24 cellular contexts compared by ENCODE assay signal in genomic region chr16:77790964-77791363, GRCh38. TPM values are rescaled to one million over a fixed set of nuclear protein-coding genes. Genes with fewer than 3 reads are reported as not detected.
"Had no signal": no experiment of that assay in that cellular context is flagged by ENCODE, and none has a peak within 500 bp of the region (broad histone marks: within the 10 kb centered on the region; RNA-seq: fewer than 3 reads in every experiment).

No MANE protein-coding gene starts in this region.

- H3K4me3 Mint-ChIP-seq: activated CD4-positive, alpha-beta T cell treated with anti-CD3 and anti-CD28 coated beads, Interleukin-2, amount 10 ng/mL, durations not matched to agents 7 days and 5 days; activated naive CD8-positive, alpha-beta T cell; activated T-cell treated with anti-CD3 and anti-CD28 coated beads, Interleukin-2, amount 50 U/mL, for 72 hours; dendritic cell treated with granulocyte-macrophage colony-stimulating factor and Interleukin-4, amounts not matched to agents 40 ng/mL and 50 ng/mL, for 4 days; effector memory CD8-positive, alpha-beta T cell; natural killer cell had no signal

- H3K36me3 Mint-ChIP-seq: activated naive CD8-positive, alpha-beta T cell; natural killer cell had no signal

- H3K4me3 ChIP-seq: gastrocnemius medialis, right atrium auricular region, skin epidermis, tibial nerve, vagina had no signal

- H3K36me3 ChIP-seq: gastrocnemius medialis, heart right ventricle, right atrium auricular region, tibial nerve, vagina had no signal

- H3K27ac ChIP-seq: gastrocnemius medialis, heart right ventricle, right atrium auricular region, skin epidermis, tibial nerve, vagina had no signal

- H3K9me3 Mint-ChIP-seq: activated CD4-positive, alpha-beta T cell treated with anti-CD3 and anti-CD28 coated beads, Interleukin-2, amount 10 ng/mL, durations not matched to agents 7 days and 5 days; activated T-cell treated with anti-CD3 and anti-CD28 coated beads, Interleukin-2, amount 50 U/mL, for 72 hours; dendritic cell treated with granulocyte-macrophage colony-stimulating factor and Interleukin-4, amounts not matched to agents 40 ng/mL and 50 ng/mL, for 4 days; effector memory CD8-positive, alpha-beta T cell; natural killer cell had no signal

- FAIRE-seq: islet of Langerhans, TTC549 had no signal

- H3K9me3 ChIP-seq: gastrocnemius medialis, heart right ventricle, right atrium auricular region, tibial nerve, vagina had no signal

- H3K27ac Mint-ChIP-seq: activated CD4-positive, alpha-beta T cell treated with anti-CD3 and anti-CD28 coated beads, Interleukin-2, amount 10 ng/mL, durations not matched to agents 7 days and 5 days; activated naive CD8-positive, alpha-beta T cell; activated T-cell treated with anti-CD3 and anti-CD28 coated beads, Interleukin-2, amount 50 U/mL, for 72 hours; dendritic cell treated with granulocyte-macrophage colony-stimulating factor and Interleukin-4, amounts not matched to agents 40 ng/mL and 50 ng/mL, for 4 days; effector memory CD8-positive, alpha-beta T cell; natural killer cell; progenitor cell of endocrine pancreas had no signal

- DNase-seq: activated CD4-positive, alpha-beta T cell treated with anti-CD3 and anti-CD28 coated beads, Interleukin-2, amount 10 ng/mL, durations not matched to agents 7 days and 5 days; activated CD4-positive, CD25-positive, alpha-beta regulatory T cell; activated CD8-positive, alpha-beta memory T cell treated with anti-CD3 and anti-CD28 coated beads, Interleukin-2, amount 50 U/mL, for 48 hours; activated gamma-delta T cell; activated T-cell treated with anti-CD3 and anti-CD28 coated beads, Interleukin-2, amount 50 U/mL, for 72 hours; amygdala; effector memory CD8-positive, alpha-beta T cell; gastrocnemius medialis; heart right ventricle; mammary epithelial cell; natural killer cell; stimulated activated CD4-positive, alpha-beta T cell treated with anti-CD3 and anti-CD28 coated beads, Interleukin-15, amount 100 ng/mL, for 24 hours; stimulated activated CD4-positive, alpha-beta T cell treated with anti-CD3 and anti-CD28 coated beads, Interleukin-4, amount 100 ng/mL, for 24 hours; stimulated activated naive CD4-positive, alpha-beta T cell treated with Interleukin-2 at 50 U/mL for 16 hours had no signal

- H3K27me3 ChIP-seq: right atrium auricular region had no signal

RNA-seq across cellular contexts. Expression of gene VAT1L, which starts 2.6 kb away (rescaled TPM):
- total RNA-seq: activated CD4-positive, alpha-beta T cell treated with anti-CD3 and anti-CD28 coated beads, Interleukin-2, amount 10 ng/mL, durations not matched to agents 7 days and 5 days; mammary epithelial cell; natural killer cell; T-helper 2 cell treated with Interferon-gamma antibody and Interleukin-4, amounts not matched to agents 100 ng/mL and 5 ng/mL, for 36 hours had no signal
- polyA plus RNA-seq: mammary epithelial cell had no signal
